8 cellular contexts compared by ENCODE assay signal in the genomic region with DNA sequence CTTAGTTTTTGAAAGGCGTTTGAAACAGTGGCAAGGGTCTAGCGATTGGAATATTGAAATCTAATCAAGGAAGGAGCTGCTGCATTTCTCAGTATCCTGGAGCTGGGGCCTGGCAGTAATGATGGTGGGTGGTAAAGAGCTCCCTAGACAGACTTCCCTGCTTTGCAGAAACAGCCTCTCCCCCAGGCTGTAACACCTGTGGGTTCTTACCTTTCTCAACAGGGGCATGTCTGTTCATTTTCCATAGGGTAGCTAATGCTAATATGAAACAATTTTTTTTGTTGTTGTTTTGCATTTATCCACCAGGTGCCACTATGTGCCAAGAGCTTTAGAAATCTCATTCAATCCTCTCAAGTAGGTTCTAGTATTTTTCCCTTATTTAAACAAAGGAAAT.
A peak's percentile ranks its signal among the peaks of the same experiment; 100 is the strongest.
DNase-seq lines count a peak whose midpoint lies in the region; ATAC-seq, FAIRE-seq and TF ChIP-seq lines count a peak whose summit lies in the region.

No MANE protein-coding gene starts in this region.

- 0% methylated on average over 2 of the region's 2 CpGs for WGBS in A549 (ENCODE audit: missing lambda C conversion rate)

- CTCF ChIA-PET in A549 (lab: Yijun Ruan, JAX): interaction anchor here (0.5 to 2.3 kb wide), 23 partner anchors 8 to 1269 kb away, joined by 3 to 12 read pairs (median 4); no protein-coding TSS in a partner anchor

- peak; percentile 71 to 85; a peak in 5 of 6 replicates for ATAC-seq in A549
- ATAC-seq in GM18508 (IDR thresholded peaks at IDR 0.05; ENCODE audit: insufficient read depth, unreplicated experiment): peak; percentile 53
- peak; percentile 79 for ATAC-seq in HG02884 (IDR thresholded peaks at IDR 0.05; ENCODE audit: unreplicated experiment)
- ATAC-seq in GM21737 (IDR thresholded peaks at IDR 0.05; ENCODE audit: unreplicated experiment): no peak

- no peaks in the 10 kb centered on the region for H3K9me3 ChIP-seq in A549

- TF ChIP-seq CTCF in A549 (IDR thresholded peaks at IDR 0.05) (peak; percentile 36; the same call in 1 of the 3 replicates), fibroblast of the aortic adventitia (IDR thresholded peaks at IDR 0.05; ENCODE audit: insufficient read depth, low read length) (no peak)

- no peak for TF ChIP-seq POLR2A in A549 (IDR thresholded peaks at IDR 0.05; ENCODE audit: low read length)

- H3K4me1 ChIP-seq in A549: no peaks in the 10 kb centered on the region; the same call in 2 of the 3 replicates

- DNase-seq in A549 (ENCODE audit: low read depth in 1 of 2, low spot score in 1 of 2) (peak in 1 of 2 experiments; percentile 22), NCI-H774 (lab: John Stamatoyannopoulos, UW) (peak; percentile 24), fibroblast of the aortic adventitia (ENCODE audit: low read depth) (peak; percentile 9), hippocampal formation (lab: John Stamatoyannopoulos, UW) (no peak)
- no peak for DNase-seq in activated CD4-positive, alpha-beta T cell treated with anti-CD3 and anti-CD28 coated beads for 48 hours

- H3K4me3 ChIP-seq in A549 (no peak overlapping the region), fibroblast of the aortic adventitia (ENCODE audit: low read depth, low read length) (no peak overlapping the region)

- H3K27ac ChIP-seq in A549: no peak overlapping the region

- POLR2A ChIA-PET in A549 (lab: Yijun Ruan, JAX): no interaction called here

- TF ChIP-seq EP300 in A549 (IDR thresholded peaks at IDR 0.05): no peak

- FAIRE-seq in A549 (lab: Jason Lieb, UNC): no peak

- no peak for TF ChIP-seq RAD21 in A549 (conservative IDR thresholded peaks at IDR 0.05 in 1 of 2, IDR thresholded peaks at IDR 0.05 in 1 of 2)

- H3K4me2 ChIP-seq in A549: peak overlapping the region; percentile 31

TF ChIP-seq in A549, 52 proteins besides CTCF, POLR2A, EP300 and RAD21:
- TF ChIP-seq CHD2 (IDR thresholded peaks at IDR 0.05; ENCODE audit: low read length, partially characterized antibody) (no peak), RARB (CRISPR knock-in tag; IDR thresholded peaks at IDR 0.05) (no peak), NPAS2 (CRISPR knock-in tag; IDR thresholded peaks at IDR 0.05; ENCODE audit: borderline replicate concordance) (no peak)
- TF ChIP-seq, protein P1, sequence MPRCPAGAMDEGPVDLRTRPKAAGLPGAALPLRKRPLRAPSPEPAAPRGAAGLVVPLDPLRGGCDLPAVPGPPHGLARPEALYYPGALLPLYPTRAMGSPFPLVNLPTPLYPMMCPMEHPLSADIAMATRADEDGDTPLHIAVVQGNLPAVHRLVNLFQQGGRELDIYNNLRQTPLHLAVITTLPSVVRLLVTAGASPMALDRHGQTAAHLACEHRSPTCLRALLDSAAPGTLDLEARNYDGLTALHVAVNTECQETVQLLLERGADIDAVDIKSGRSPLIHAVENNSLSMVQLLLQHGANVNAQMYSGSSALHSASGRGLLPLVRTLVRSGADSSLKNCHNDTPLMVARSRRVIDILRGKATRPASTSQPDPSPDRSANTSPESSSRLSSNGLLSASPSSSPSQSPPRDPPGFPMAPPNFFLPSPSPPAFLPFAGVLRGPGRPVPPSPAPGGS (IDR thresholded peaks at IDR 0.05): no peak

Comparison
In these comparisons a context has a peak if more than half of its experiments do, and no peak if none do; other contexts are left out.
1. DNase-seq: peak in NCI-H774 (single experiment) and fibroblast of the aortic adventitia (single experiment); none in hippocampal formation (0 of 2) and activated CD4-positive, alpha-beta T cell treated with anti-CD3 and anti-CD28 coated beads for 48 hours (single experiment).